29 cellular contexts compared by ENCODE assay signal in the genomic region with DNA sequence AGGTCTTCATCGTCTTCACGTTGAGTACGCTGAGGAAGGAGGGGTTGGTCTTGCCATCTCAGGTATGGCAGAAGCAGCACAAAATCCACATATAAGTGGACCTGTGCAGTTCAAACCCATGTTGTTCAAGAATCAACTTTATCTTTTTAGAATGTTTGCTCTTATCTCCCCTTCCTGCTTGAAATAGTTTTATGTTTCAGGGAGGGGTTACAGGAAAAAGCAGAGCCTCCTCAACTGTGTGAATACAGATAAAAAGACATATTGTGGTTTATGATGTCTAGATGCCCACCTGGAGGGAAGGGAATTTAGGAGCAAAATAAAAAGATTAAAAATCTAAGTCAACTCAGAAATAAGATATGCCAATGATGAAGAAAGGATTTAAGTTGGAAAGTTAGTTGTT.
"Had no signal": no experiment of that assay in that cellular context is flagged by ENCODE, and none has a peak within 500 bp of the region (broad histone marks: within the 10 kb centered on the region; RNA-seq: fewer than 3 reads in every experiment).

No MANE protein-coding gene starts in this region.

- ATAC-seq: left colon; left lung; lower lobe of right lung; naive thymus-derived CD8-positive, alpha-beta T cell; pancreas; right cardiac atrium; sciatic nerve; stimulated activated naive B cell treated with anti-CD40 and anti-IgM and Interleukin-4, amounts not matched to agents 10 μg/mL and 1 μg/mL and 100 μg/mL, for 72 hours; stimulated activated naive CD8-positive, alpha-beta T cell treated with anti-CD3 and anti-CD28 coated beads, Interleukin-15, Interleukin-2, amounts not matched to agents 100 U/mL and 50 U/mL, for 24 hours had no signal

- H3K9me3 ChIP-seq: left lung, lower lobe of right lung, pancreas, prostate gland, stomach, testis, thyroid gland, transverse colon, upper lobe of left lung, vagina had no signal

- H3K36me3 ChIP-seq: prostate gland, thyroid gland had no signal

- H3K27me3 ChIP-seq: left lung, pancreas, stomach, testis, thyroid gland, transverse colon, upper lobe of left lung, vagina had no signal

- FAIRE-seq: islet of Langerhans, kidney, pancreas had no signal

- H3K4me3 ChIP-seq: left lung, lower lobe of right lung, pancreas, prostate gland, skin epidermis, stomach, testis, thyroid gland, transverse colon, upper lobe of left lung, vagina had no signal

- H3K27ac ChIP-seq: left lung, lower lobe of right lung, pancreas, prostate gland, skin epidermis, stomach, testis, thyroid gland, transverse colon, upper lobe of left lung, vagina had no signal

- H3K4me1 ChIP-seq: left lung, lower lobe of right lung, pancreas, prostate gland, stomach, testis, thyroid gland, transverse colon, upper lobe of left lung, vagina had no signal

- DNase-seq: immature natural killer cell; kidney; left colon; left lung; lower lobe of right lung; mammary epithelial cell; mesenchymal stem cell; naive thymus-derived CD8-positive, alpha-beta T cell; nucleus accumbens; pancreas; posterior cingulate gyrus; retina; right cardiac atrium; stimulated activated CD4-positive, alpha-beta T cell treated with anti-CD3 and anti-CD28 coated beads, Interleukin-12 subunit alpha, Interleukin-12 subunit beta, amount 100 ng/mL, for 4 hours; stimulated activated CD4-positive, alpha-beta T cell treated with anti-CD3 and anti-CD28 coated beads, Interleukin-15, amount 100 ng/mL, for 24 hours; stimulated activated CD4-positive, alpha-beta T cell treated with anti-CD3 and anti-CD28 coated beads, Interleukin-2, amount 100 ng/mL, for 24 hours; stimulated activated CD4-positive, alpha-beta T cell treated with anti-CD3 and anti-CD28 coated beads, Interleukin-4, amount 100 ng/mL, for 1 hour; stimulated activated naive B cell treated with anti-CD40 and anti-IgM and Interleukin-4, amounts not matched to agents 10 μg/mL and 1 μg/mL and 100 μg/mL, for 72 hours; stimulated activated naive CD8-positive, alpha-beta T cell treated with anti-CD3 and anti-CD28 coated beads, Interleukin-15, Interleukin-2, amounts not matched to agents 100 U/mL and 50 U/mL, for 24 hours; stomach; testis; thyroid gland; transverse colon; upper lobe of left lung had no signal
